Comparison of ENCODE assay signal across 8 cellular contexts in the genomic region with DNA sequence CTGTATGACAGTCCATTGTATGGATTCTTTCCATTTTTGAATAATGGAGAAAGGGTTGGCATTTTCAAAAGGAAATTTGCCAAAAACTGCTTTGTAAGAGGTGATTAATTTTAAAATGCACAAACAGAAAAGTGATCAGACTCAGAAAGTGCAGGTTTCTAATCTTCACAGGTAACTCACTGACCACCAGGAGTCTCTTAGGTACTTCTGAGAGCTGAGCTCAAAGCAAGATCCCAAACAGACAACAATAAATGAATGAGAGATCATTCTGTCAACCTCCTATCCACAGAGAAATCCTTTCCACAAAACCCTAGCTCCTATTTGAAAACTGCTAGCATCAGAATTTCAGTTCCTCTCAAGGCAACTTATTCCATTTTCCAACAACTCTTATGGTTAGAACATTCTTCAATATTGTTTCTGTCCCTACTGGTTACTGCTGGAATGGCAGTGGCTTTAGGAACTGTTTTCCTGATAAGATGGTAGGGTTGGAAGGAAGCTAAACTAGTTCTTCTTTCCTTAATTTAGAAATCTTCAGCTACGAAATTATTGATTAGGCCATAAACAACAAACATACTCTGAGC. TPM values are rescaled to one million over a fixed set of nuclear protein-coding genes. Genes with fewer than 3 reads are reported as not detected.
DNase-seq lines count a peak whose midpoint lies in the region; ATAC-seq and TF ChIP-seq lines count a peak whose summit lies in the region.

No MANE protein-coding gene starts in this region.

- DNase-seq in A673 (ENCODE audit: low spot score) (peak; percentile 62), GM06990 (ENCODE audit: extremely low read depth, insufficient read length) (no peak), WERI-Rb-1 (peak; percentile 24), iris pigment epithelial cell (ENCODE audit: low read depth) (peak; percentile 53), NCI-H1436 (lab: John Stamatoyannopoulos, UW) (no peak), HuH-7 (ENCODE audit: low spot score) (no peak)
- DNase-seq in activated naive CD4-positive, alpha-beta T cell treated with anti-CD3 and anti-CD28 coated beads, Interleukin-2, amount 50 U/mL, for 16 hours: no peak

- H3K4me3 ChIP-seq in A673 (ENCODE audit: low read depth, low read length, poor library complexity, severe bottlenecking) (no peak overlapping the region), GM06990 (replicated peaks; ENCODE audit: low read depth, low read length) (no peak overlapping the region), WERI-Rb-1 (ENCODE audit: low read depth, low read length) (no peak overlapping the region)

- H3K27me3 ChIP-seq in A673 (replicated peaks; ENCODE audit: insufficient read depth, low read depth, low read length, poor library complexity): no peaks in the 10 kb centered on the region
- no peaks in the 10 kb centered on the region for H3K27me3 ChIP-seq in GM06990 (replicated peaks; ENCODE audit: control insufficient read depth, insufficient read depth, low read length)
- H3K27me3 ChIP-seq in WERI-Rb-1 (ENCODE audit: insufficient read depth, low read depth, severe bottlenecking): no peaks in the 10 kb centered on the region

- POLR2A ChIA-PET in A673 (lab: Charles Lee; ENCODE audit: low non-redundant PET): no interaction called here

- no peak for ATAC-seq in GM19324 (IDR thresholded peaks at IDR 0.05; ENCODE audit: low FRiP score, unreplicated experiment)

- no peak overlapping the region for H3K27ac ChIP-seq in A673 (ENCODE audit: low read depth, low read length, poor library complexity, severe bottlenecking)
- no peak overlapping the region for H3K27ac ChIP-seq in WERI-Rb-1

- intact Hi-C loops in A673 (cut with micrococcal nuclease; ENCODE audit: unreplicated experiment): no loop called here

- CTCF ChIA-PET in A673 (lab: Charles Lee): no interaction called here

- no peaks in the 10 kb centered on the region for H3K4me1 ChIP-seq in A673 (ENCODE audit: insufficient read depth, low read length, poor library complexity, severe bottlenecking)

- no TSS peak for BruUV-seq in A673 (replicated peaks; lab: Mats Ljungman, UMichigan)

- TF ChIP-seq CTCF in A673 (conservative IDR thresholded peaks at IDR 0.05; ENCODE audit: low read depth, low read length): peak; percentile 59
- peak; percentile 27 for TF ChIP-seq CTCF in GM06990 (IDR thresholded peaks at IDR 0.05; ENCODE audit: insufficient read depth, low read length, poor library complexity, severe bottlenecking)
- peak; percentile 33; the same call in 1 of the 2 replicates for TF ChIP-seq CTCF in WERI-Rb-1 (IDR thresholded peaks at IDR 0.05; ENCODE audit: low read depth, low read length)

- H3K36me3 ChIP-seq in A673 (ENCODE audit: insufficient read depth, low read length, poor library complexity, severe bottlenecking) (no peaks in the 10 kb centered on the region), GM06990 (ENCODE audit: control insufficient read depth, insufficient read depth, low read length) (no peaks in the 10 kb centered on the region), WERI-Rb-1 (no peaks in the 10 kb centered on the region)

- no peaks in the 10 kb centered on the region for H3K9me3 ChIP-seq in A673 (ENCODE audit: low read depth, low read length, poor library complexity, severe bottlenecking)
- H3K9me3 ChIP-seq in WERI-Rb-1 (ENCODE audit: severe bottlenecking): no peaks in the 10 kb centered on the region

RNA-seq across cellular contexts. Expression of a gene that starts 20.6 kb away (rescaled TPM):
- 2.4 and 3.6 TPM in 2 replicates for total RNA-seq in A673 (2021)

RNA-seq across cellular contexts. Expression of a gene that starts 49.1 kb away (rescaled TPM):
- total RNA-seq in A673 (2021): 0.46 and 0.90 TPM in 2 replicates

Comparison
In these comparisons a context has a peak if more than half of its experiments do, and no peak if none do; other contexts are left out.
1. DNase-seq: peak in A673 (single experiment), WERI-Rb-1 (single experiment) and iris pigment epithelial cell (single experiment); none in GM06990 (single experiment), NCI-H1436 (single experiment), activated naive CD4-positive, alpha-beta T cell treated with anti-CD3 and anti-CD28 coated beads, Interleukin-2, amount 50 U/mL, for 16 hours (single experiment) and HuH-7 (single experiment).
2. Peak in every context shown above with its lines, with median percentiles within 50 percentile points of each other: CTCF ChIP-seq.